10 cellular contexts compared by ENCODE assay signal in genomic region chr17:77109159-77110005, GRCh38. TPM values are rescaled to one million over a fixed set of nuclear protein-coding genes. Genes with fewer than 3 reads are reported as not detected.
DNase-seq lines count a peak whose midpoint lies in the region; ATAC-seq and TF ChIP-seq lines count a peak whose summit lies in the region.
"Had no signal": no experiment of that assay in that cellular context is flagged by ENCODE, and none has a peak within 500 bp of the region (broad histone marks: within the 10 kb centered on the region; RNA-seq: fewer than 3 reads in every experiment).

No MANE protein-coding gene starts in this region.

- H3K27me3 Mint-ChIP-seq in activated T-cell treated with anti-CD3 and anti-CD28 coated beads, Interleukin-2, amount 50 U/mL, for 24 hours: no peaks in the 10 kb centered on the region
- H3K27me3 Mint-ChIP-seq in mesothelial cell of epicardium (ENCODE audit: low read depth): no peaks in the 10 kb centered on the region

- ATAC-seq in GM19467 (IDR thresholded peaks at IDR 0.05; ENCODE audit: unreplicated experiment): no peak

- H3K4me3 ChIP-seq in ascending aorta: peak overlapping the region in 1 of 2 donors; percentile 2
- H3K4me3 ChIP-seq in thyroid gland (replicated peaks in 1 of 3): no peak overlapping the region

- H3K9me3 ChIP-seq in ascending aorta (no peaks in the 10 kb centered on the region), thyroid gland (no peaks in the 10 kb centered on the region)

- no peaks in the 10 kb centered on the region for H3K9me3 Mint-ChIP-seq in activated T-cell treated with anti-CD3 and anti-CD28 coated beads, Interleukin-2, amount 50 U/mL, for 24 hours
- no peaks in the 10 kb centered on the region for H3K9me3 Mint-ChIP-seq in mesothelial cell of epicardium

- H3K4me3 Mint-ChIP-seq in activated T-cell treated with anti-CD3 and anti-CD28 coated beads, Interleukin-2, amount 50 U/mL, for 24 hours: no peak overlapping the region
- H3K4me3 Mint-ChIP-seq in mesothelial cell of epicardium: no peak overlapping the region

- H3K27ac Mint-ChIP-seq in activated T-cell treated with anti-CD3 and anti-CD28 coated beads, Interleukin-2, amount 50 U/mL, for 24 hours: peak overlapping the region; percentile 55
- peak overlapping the region; percentile 89 for H3K27ac Mint-ChIP-seq in mesothelial cell of epicardium

- intact Hi-C loops in ascending aorta (cut with DNase I): no loop called here
- intact Hi-C loops in thyroid gland (cut with DNase I): no loop called here

- peaks cover 11% of the 10 kb centered on the region for H3K36me3 Mint-ChIP-seq in activated T-cell treated with anti-CD3 and anti-CD28 coated beads, Interleukin-2, amount 50 U/mL, for 24 hours (ENCODE audit: low read depth)
- peaks cover 3% of the 10 kb centered on the region for H3K36me3 Mint-ChIP-seq in mesothelial cell of epicardium

- no peaks in the 10 kb centered on the region for H3K36me3 ChIP-seq in ascending aorta
- H3K36me3 ChIP-seq in thyroid gland: no peaks in the 10 kb centered on the region

- TF ChIP-seq POLR2A in thyroid gland (IDR thresholded peaks at IDR 0.05): no peak

- H3K4me1 Mint-ChIP-seq in activated T-cell treated with anti-CD3 and anti-CD28 coated beads, Interleukin-2, amount 50 U/mL, for 24 hours (ENCODE audit: low read depth): peaks cover 40% of the 10 kb centered on the region
- peaks cover 20% of the 10 kb centered on the region for H3K4me1 Mint-ChIP-seq in mesothelial cell of epicardium

- WGBS in thyroid gland, 2 donors: 56 to 59% methylated on average over 9 of the region's 9 CpGs

- H3K27ac ChIP-seq in ascending aorta (peak overlapping the region; percentile 71 to 82), thyroid gland (peak overlapping the region; percentile 87 to 96 (median 91))

- no peaks in the 10 kb centered on the region for H3K27me3 ChIP-seq in ascending aorta
- no peaks in the 10 kb centered on the region for H3K27me3 ChIP-seq in thyroid gland

- H3K4me1 ChIP-seq in ascending aorta (peaks cover 6 to 17% of the 10 kb centered on the region in 2 donors), thyroid gland (peaks cover 22 to 50% of the 10 kb centered on the region in 2 donors)

- DNase-seq in activated T-cell treated with anti-CD3 and anti-CD28 coated beads, Interleukin-2, amount 50 U/mL, for 24 hours: no peak
- DNase-seq in activated T-cell treated with anti-CD3 and anti-CD28 coated beads for 4 hours (no peak), ascending aorta (ENCODE audit: low spot score in 2 of 2) (no peak), mesothelial cell of epicardium (ENCODE audit: low spot score in 2 of 2, unreplicated experiment in 2 of 2) (no peak), thyroid gland (no peak), NCI-H748 treated with DMSO at 0.1 percent for 48 hours (lab: John Stamatoyannopoulos, UW) (no peak), NCI-H146 treated with DMSO at 0.1 percent for 48 hours (lab: John Stamatoyannopoulos, UW; ENCODE audit: unreplicated experiment) (no peak)
- DNase-seq: activated T-cell treated with anti-CD3 and anti-CD28 coated beads, Interleukin-2, amount 50 U/mL, for 48 hours; RPMI8226 had no signal

- TF ChIP-seq CTCF in ascending aorta (IDR thresholded peaks at IDR 0.05) (peak in 1 of 3 experiments; percentile 11), mesothelial cell of epicardium (IDR thresholded peaks at IDR 0.05; ENCODE audit: unreplicated experiment) (no peak), thyroid gland (IDR thresholded peaks at IDR 0.05) (no peak)

RNA-seq across cellular contexts. Expression of gene SEC14L1, which starts 31.4 kb away (rescaled TPM):
- total RNA-seq in ascending aorta (176 TPM), mesothelial cell of epicardium (42.6 to 47.6 TPM (median 47.0 TPM) in 3 replicates), thyroid gland (100 to 1,000 TPM in 2 of 4 donors, 10 to 100 TPM in 2; 57.6 to 287 (median 102) TPM)
